ENCODE assay signal across 16 cellular contexts in the genomic region with DNA sequence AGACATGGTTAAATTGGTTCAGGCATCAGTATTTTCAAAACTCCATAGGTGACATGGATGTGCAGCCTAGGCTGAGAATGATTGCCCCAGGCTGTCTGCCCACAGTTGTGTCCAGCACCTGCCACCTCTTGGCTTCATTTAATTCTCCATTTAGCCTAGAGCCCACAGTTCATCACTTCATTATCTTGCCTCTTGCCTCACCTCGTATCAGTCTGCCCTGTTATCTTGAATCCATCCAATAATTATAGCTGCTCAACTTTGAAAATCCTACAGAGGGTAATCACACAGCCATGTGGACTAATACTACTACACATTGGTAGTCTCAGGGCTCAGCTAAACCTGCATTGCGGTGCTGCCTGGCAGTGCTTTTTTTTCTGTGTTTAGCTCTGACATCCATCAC. TPM values are rescaled to one million over a fixed set of nuclear protein-coding genes. Genes with fewer than 3 reads are reported as not detected.
A peak's percentile ranks its signal among the peaks of the same experiment; 100 is the strongest.
DNase-seq lines count a peak whose midpoint lies in the region; ATAC-seq and TF ChIP-seq lines count a peak whose summit lies in the region.
"Had no signal": no experiment of that assay in that cellular context is flagged by ENCODE, and none has a peak within 500 bp of the region (broad histone marks: within the 10 kb centered on the region; RNA-seq: fewer than 3 reads in every experiment).

No MANE protein-coding gene starts in this region.

- peaks cover 0 to 6% (median 4%) of the 10 kb centered on the region in 3 donors for H3K36me3 Mint-ChIP-seq in CD8-positive, alpha-beta memory T cell
- peaks cover 20% of the 10 kb centered on the region for H3K36me3 Mint-ChIP-seq in activated CD8-positive, alpha-beta T cell treated with anti-CD3 and anti-CD28 coated beads for 36 hours (ENCODE audit: low read depth)
- H3K36me3 Mint-ChIP-seq: natural killer cell had no signal

- CTCF ChIA-PET in CD8-positive, alpha-beta memory T cell (lab: Charles Lee) = interaction anchor here (1.2 kb wide), 1 partner anchor 170 kb away, joined by 3 read pairs; no protein-coding TSS in a partner anchor
- CTCF ChIA-PET in activated CD8-positive, alpha-beta T cell treated with anti-CD3 and anti-CD28 coated beads for 36 hours (lab: Charles Lee) = interaction anchor here (0.7 to 1.1 kb wide), 2 partner anchors 11 to 157 kb away, joined by 3 read pairs; no protein-coding TSS in a partner anchor

- H3K27ac Mint-ChIP-seq in CD8-positive, alpha-beta memory T cell = peak overlapping the region in 5 of 8 donors; percentile 15 to 72 (median 45)
- H3K27ac Mint-ChIP-seq in activated CD8-positive, alpha-beta T cell treated with anti-CD3 and anti-CD28 coated beads for 36 hours = no peak overlapping the region
- H3K27ac Mint-ChIP-seq: activated CD4-positive, alpha-beta memory T cell treated with anti-CD3 and anti-CD28 coated beads for 36 hours had no signal

- H3K4me3 Mint-ChIP-seq in CD8-positive, alpha-beta memory T cell = peak overlapping the region in 5 of 7 donors; percentile 25 to 59 (median 46)
- H3K4me3 Mint-ChIP-seq in activated CD8-positive, alpha-beta T cell treated with anti-CD3 and anti-CD28 coated beads for 36 hours = no peak overlapping the region
- H3K4me3 Mint-ChIP-seq: activated CD4-positive, alpha-beta memory T cell treated with anti-CD3 and anti-CD28 coated beads for 36 hours; natural killer cell had no signal

- H3K9me3 Mint-ChIP-seq in CD8-positive, alpha-beta memory T cell = no peaks in the 10 kb centered on the region
- no peaks in the 10 kb centered on the region for H3K9me3 Mint-ChIP-seq in activated CD8-positive, alpha-beta T cell treated with anti-CD3 and anti-CD28 coated beads for 36 hours
- H3K9me3 Mint-ChIP-seq: activated CD4-positive, alpha-beta memory T cell treated with anti-CD3 and anti-CD28 coated beads for 36 hours; natural killer cell had no signal

- H3K9me3 ChIP-seq in CD8-positive, alpha-beta memory T cell (ENCODE audit: low read length) = no peaks in the 10 kb centered on the region
- H3K9me3 ChIP-seq: upper lobe of right lung had no signal

- peaks cover 76% of the 10 kb centered on the region for H3K4me1 ChIP-seq in CD8-positive, alpha-beta memory T cell (ENCODE audit: insufficient read depth, low read length)

- H3K4me1 Mint-ChIP-seq in CD8-positive, alpha-beta memory T cell = peaks cover 49 to 54% (median 52%) of the 10 kb centered on the region in 3 donors
- H3K4me1 Mint-ChIP-seq in activated CD8-positive, alpha-beta T cell treated with anti-CD3 and anti-CD28 coated beads for 36 hours (ENCODE audit: low read depth) = peaks cover 48% of the 10 kb centered on the region

- H3K36me3 ChIP-seq in CD8-positive, alpha-beta memory T cell (ENCODE audit: insufficient read depth, low read length) = peaks cover 6% of the 10 kb centered on the region
- H3K36me3 ChIP-seq in brain microvascular endothelial cell (replicated peaks) = peaks cover 32% of the 10 kb centered on the region
- H3K36me3 ChIP-seq: upper lobe of right lung had no signal

- H3K27me3 Mint-ChIP-seq in CD8-positive, alpha-beta memory T cell = no peaks in the 10 kb centered on the region
- no peaks in the 10 kb centered on the region for H3K27me3 Mint-ChIP-seq in activated CD8-positive, alpha-beta T cell treated with anti-CD3 and anti-CD28 coated beads for 36 hours
- H3K27me3 Mint-ChIP-seq: activated CD4-positive, alpha-beta memory T cell treated with anti-CD3 and anti-CD28 coated beads for 36 hours had no signal

- no peak overlapping the region for H3K4me3 ChIP-seq in CD8-positive, alpha-beta memory T cell (ENCODE audit: low read length)
- no peak overlapping the region for H3K4me3 ChIP-seq in brain microvascular endothelial cell (ENCODE audit: low read depth, low read length)
- H3K4me3 ChIP-seq: upper lobe of right lung had no signal

- in situ Hi-C loops in brain microvascular endothelial cell (cut with HindIII; ENCODE audit: low pct_ligation_motif_present, low sequenced_read_pairs) = no loop called here

- no peak for DNase-seq in CD8-positive, alpha-beta memory T cell
- peak; percentile 16 for DNase-seq in LHCN-M2 (ENCODE audit: low read depth)
- DNase-seq in brain microvascular endothelial cell = no peak
- DNase-seq in omental fat pad (ENCODE audit: low spot score) = no peak
- no peak for DNase-seq in HCEC 1CT
- no peak for DNase-seq in activated CD8-positive, alpha-beta T cell treated with anti-CD3 and anti-CD28 coated beads for 36 hours
- DNase-seq: activated CD4-positive, alpha-beta memory T cell treated with anti-CD3 and anti-CD28 coated beads for 36 hours; DMS79 treated with DMSO at 0.1 percent for 48 hours; natural killer cell; NCI-H1092 treated with DMSO at 0.1 percent for 48 hours; NCI-H2171; right cardiac atrium; stimulated activated CD4-positive, alpha-beta T cell treated with anti-CD3 and anti-CD28 coated beads, Interleukin-4, amount 100 ng/mL, for 24 hours; upper lobe of right lung had no signal

- TF ChIP-seq CTCF in brain microvascular endothelial cell (IDR thresholded peaks at IDR 0.05; ENCODE audit: low read depth, low read length, missing control alignments) (no peak), omental fat pad (IDR thresholded peaks at IDR 0.05) (no peak)
- TF ChIP-seq CTCF in activated CD8-positive, alpha-beta T cell treated with anti-CD3 and anti-CD28 coated beads for 36 hours (IDR thresholded peaks at IDR 0.05) = no peak

- intact Hi-C loops in activated CD8-positive, alpha-beta T cell treated with anti-CD3 and anti-CD28 coated beads for 36 hours (cut with micrococcal nuclease) = no loop called here

- H3K27ac ChIP-seq in CD8-positive, alpha-beta memory T cell (ENCODE audit: low read depth, low read length) = no peak overlapping the region
- H3K27ac ChIP-seq in brain microvascular endothelial cell = peak overlapping the region; percentile 40
- H3K27ac ChIP-seq: upper lobe of right lung had no signal

- POLR2A ChIA-PET in CD8-positive, alpha-beta memory T cell (lab: Charles Lee) = no interaction called here
- POLR2A ChIA-PET in activated CD8-positive, alpha-beta T cell treated with anti-CD3 and anti-CD28 coated beads for 36 hours (lab: Charles Lee) = interaction anchor here (1.1 to 1.7 kb wide), 2 partner anchors 12 to 34 kb away, joined by 3 to 5 read pairs; no protein-coding TSS in a partner anchor

- ATAC-seq in omental fat pad (ENCODE audit: low FRiP score) (peak; percentile 35), HG03442 (IDR thresholded peaks at IDR 0.05; ENCODE audit: unreplicated experiment) (no peak)
- no peak for ATAC-seq in activated CD8-positive, alpha-beta T cell treated with anti-CD3 and anti-CD28 coated beads for 36 hours
- ATAC-seq: left lobe of liver, natural killer cell, upper lobe of right lung had no signal

- no peaks in the 10 kb centered on the region for H3K27me3 ChIP-seq in CD8-positive, alpha-beta memory T cell (ENCODE audit: insufficient read depth, low read length, poor library complexity, severe bottlenecking)
- H3K27me3 ChIP-seq in brain microvascular endothelial cell (replicated peaks) = no peaks in the 10 kb centered on the region
- H3K27me3 ChIP-seq: upper lobe of right lung had no signal

RNA-seq across cellular contexts. Expression of a gene that starts 7.4 kb away (rescaled TPM):
- total RNA-seq in CD8-positive, alpha-beta memory T cell = 10 to 100 TPM; 20.4 to 23.2 TPM
- polyA plus RNA-seq in CD8-positive, alpha-beta memory T cell = 13.1 TPM
- total RNA-seq in LHCN-M2 (2014; rRNA removed) (161 and 172 TPM in 2 replicates), omental fat pad (100 to 1,000 TPM in 1 of 4 donors, 10 to 100 TPM in 3; 25.0 to 203 (median 59.7) TPM)
- polyA plus RNA-seq in LHCN-M2 (2012) = 66.9 TPM
- total RNA-seq in activated CD8-positive, alpha-beta T cell treated with anti-CD3 and anti-CD28 coated beads for 36 hours = 10 to 100 TPM; 13.5 to 14.3 TPM
